ENCODE assay signal across 30 cellular contexts in the genomic region with DNA sequence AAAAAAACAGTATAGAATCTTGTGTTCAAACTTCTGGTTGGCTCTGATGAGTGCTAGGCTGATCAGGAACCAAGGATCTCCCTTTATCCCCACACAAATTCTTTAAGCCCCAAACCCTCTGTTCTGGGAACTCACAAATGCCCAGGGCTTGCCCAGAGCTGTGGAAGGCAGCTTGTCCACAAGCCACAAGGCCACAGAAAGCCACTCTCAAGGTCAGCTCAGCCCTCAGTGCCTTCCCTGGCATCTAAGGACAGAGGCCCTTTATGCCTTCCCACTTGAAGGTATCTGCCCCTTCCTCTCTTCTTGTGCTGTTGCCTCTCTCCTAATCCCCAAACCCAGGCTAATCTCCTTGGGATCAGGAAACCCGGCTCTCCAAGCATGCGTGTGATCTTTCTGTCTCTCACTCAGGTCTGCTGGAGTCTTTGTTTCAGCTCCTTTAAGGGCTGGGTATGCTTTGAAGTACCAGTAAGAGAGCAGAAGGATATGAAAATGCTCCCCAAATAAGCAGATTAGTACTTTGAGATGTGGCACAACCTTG.
"Had no signal": no experiment of that assay in that cellular context is flagged by ENCODE, and none has a peak within 500 bp of the region (broad histone marks: within the 10 kb centered on the region; RNA-seq: fewer than 3 reads in every experiment).

No MANE protein-coding gene starts in this region.

- H3K4me1 ChIP-seq: adrenal gland had no signal

- H3K27me3 Mint-ChIP-seq: activated CD4-positive, alpha-beta memory T cell treated with anti-CD3 and anti-CD28 coated beads, Interleukin-2, amount 10 ng/mL, durations not matched to agents 7 days and 5 days had no signal

- H3K4me1 Mint-ChIP-seq: activated CD4-positive, alpha-beta memory T cell treated with anti-CD3 and anti-CD28 coated beads, Interleukin-2, amount 10 ng/mL, durations not matched to agents 7 days and 5 days; activated CD4-positive, alpha-beta T cell treated with anti-CD3 and anti-CD28 coated beads, Interleukin-2, amount 10 ng/mL, durations not matched to agents 7 days and 5 days; activated naive CD8-positive, alpha-beta T cell treated with anti-CD3 and anti-CD28 coated beads, Interleukin-2, amount 10 ng/mL, durations not matched to agents 7 days and 5 days; T-cell had no signal

- DNase-seq: activated CD4-positive, alpha-beta memory T cell treated with anti-CD3 and anti-CD28 coated beads, Interleukin-2, amount 10 ng/mL, durations not matched to agents 7 days and 5 days; activated CD4-positive, alpha-beta T cell treated with anti-CD3 and anti-CD28 coated beads, Interleukin-2, amount 10 ng/mL, durations not matched to agents 7 days and 5 days; activated CD4-positive, CD25-positive, alpha-beta regulatory T cell; activated CD8-positive, alpha-beta memory T cell treated with anti-CD3 and anti-CD28 coated beads, Interleukin-2, amount 50 U/mL, for 4 hours; activated naive CD4-positive, alpha-beta T cell treated with anti-CD3 and anti-CD28 coated beads, Interleukin-2, amount 50 U/mL, for 16 hours; activated naive CD8-positive, alpha-beta T cell treated with anti-CD3 and anti-CD28 coated beads, Interleukin-2, amount 10 ng/mL, durations not matched to agents 7 days and 5 days; activated T-cell treated with anti-CD3 and anti-CD28 coated beads, Interleukin-2, amount 50 U/mL, for 72 hours; adrenal gland; anterior cingulate cortex; central memory CD4-positive, alpha-beta T cell; Kasumi-1; KBM-7; NCI-H1105 treated with DMSO at 0.1 percent for 48 hours; NCI-H1436 treated with DMSO at 0.1 percent for 48 hours; NCI-H187; NCI-H2081; NCI-H446; NCI-H526; NCI-H774; NK-92 treated with Interleukin-12 subunit alpha and Interleukin-12 subunit beta, amount 100 ng/mL, for 24 hours; OCI-M1; RPMI8226; T-cell; T-helper 2 cell; T1000 had no signal

- H3K36me3 Mint-ChIP-seq: activated naive CD8-positive, alpha-beta T cell treated with anti-CD3 and anti-CD28 coated beads, Interleukin-2, amount 10 ng/mL, durations not matched to agents 7 days and 5 days; T-cell had no signal

- H3K27ac ChIP-seq: adrenal gland, SK-N-MC had no signal

- H3K36me3 ChIP-seq: adrenal gland had no signal

- H3K9me3 ChIP-seq: adrenal gland had no signal

- FAIRE-seq: bronchial epithelial cell, TTC549 had no signal

- H3K9me3 Mint-ChIP-seq: activated CD4-positive, alpha-beta memory T cell treated with anti-CD3 and anti-CD28 coated beads, Interleukin-2, amount 10 ng/mL, durations not matched to agents 7 days and 5 days; activated CD4-positive, alpha-beta T cell treated with anti-CD3 and anti-CD28 coated beads, Interleukin-2, amount 10 ng/mL, durations not matched to agents 7 days and 5 days had no signal

- ATAC-seq: activated T-cell treated with anti-CD3 and anti-CD28 coated beads, Interleukin-2, amount 50 U/mL, for 72 hours; Panc1; Right ventricle myocardium inferior; T-cell had no signal

- H3K27ac Mint-ChIP-seq: activated CD4-positive, alpha-beta memory T cell treated with anti-CD3 and anti-CD28 coated beads, Interleukin-2, amount 10 ng/mL, durations not matched to agents 7 days and 5 days; activated CD4-positive, alpha-beta T cell treated with anti-CD3 and anti-CD28 coated beads, Interleukin-2, amount 10 ng/mL, durations not matched to agents 7 days and 5 days; activated naive CD8-positive, alpha-beta T cell treated with anti-CD3 and anti-CD28 coated beads, Interleukin-2, amount 10 ng/mL, durations not matched to agents 7 days and 5 days; activated T-cell treated with anti-CD3 and anti-CD28 coated beads, Interleukin-2, amount 50 U/mL, for 72 hours; T-cell had no signal

- H3K4me3 ChIP-seq: adrenal gland, SK-N-MC had no signal

- H3K4me3 Mint-ChIP-seq: activated CD4-positive, alpha-beta memory T cell treated with anti-CD3 and anti-CD28 coated beads, Interleukin-2, amount 10 ng/mL, durations not matched to agents 7 days and 5 days; activated CD4-positive, alpha-beta T cell treated with anti-CD3 and anti-CD28 coated beads, Interleukin-2, amount 10 ng/mL, durations not matched to agents 7 days and 5 days; activated naive CD8-positive, alpha-beta T cell treated with anti-CD3 and anti-CD28 coated beads, Interleukin-2, amount 10 ng/mL, durations not matched to agents 7 days and 5 days; activated T-cell treated with anti-CD3 and anti-CD28 coated beads, Interleukin-2, amount 50 U/mL, for 72 hours; T-cell had no signal

- H3K27me3 ChIP-seq: adrenal gland had no signal
